In genomic region chr18:62933261-62933887, GRCh38 we compare ENCODE assay signal across 28 cellular contexts.
"Had no signal": no experiment of that assay in that cellular context is flagged by ENCODE, and none has a peak within 500 bp of the region (broad histone marks: within the 10 kb centered on the region; RNA-seq: fewer than 3 reads in every experiment).

No MANE protein-coding gene starts in this region.

- H3K9me3 ChIP-seq: adrenal gland, Peyer's patch, SJCRH30 had no signal

- ATAC-seq: activated CD8-positive, alpha-beta T cell treated with anti-CD3 and anti-CD28 coated beads, Interleukin-2, amount 10 ng/mL, durations not matched to agents 7 days and 5 days; SK-N-SH treated with all-trans-retinoic acid at 6 μM for 48 hours; WTC11 had no signal

- H3K27ac ChIP-seq: adrenal gland, Peyer's patch, RWPE1, SJCRH30 had no signal

- H3K4me3 Mint-ChIP-seq: activated CD8-positive, alpha-beta T cell treated with anti-CD3 and anti-CD28 coated beads, Interleukin-2, amount 10 ng/mL, durations not matched to agents 7 days and 5 days; activated naive CD8-positive, alpha-beta T cell treated with anti-CD3 and anti-CD28 coated beads, Interleukin-2, amount 10 ng/mL, durations not matched to agents 7 days and 5 days; T-helper 1 cell treated with Interleukin-12 subunit alpha and Interleukin-12 subunit beta and Interleukin-4 antibody, amounts not matched to agents 30 μg/mL and 1 μg/mL, for 36 hours; WTC11 had no signal

- H3K27me3 Mint-ChIP-seq: activated naive CD8-positive, alpha-beta T cell treated with anti-CD3 and anti-CD28 coated beads, Interleukin-2, amount 10 ng/mL, durations not matched to agents 7 days and 5 days had no signal

- H3K27ac Mint-ChIP-seq: activated CD8-positive, alpha-beta T cell treated with anti-CD3 and anti-CD28 coated beads, Interleukin-2, amount 10 ng/mL, durations not matched to agents 7 days and 5 days; activated naive CD8-positive, alpha-beta T cell treated with anti-CD3 and anti-CD28 coated beads, Interleukin-2, amount 10 ng/mL, durations not matched to agents 7 days and 5 days; T-helper 1 cell treated with Interleukin-12 subunit alpha and Interleukin-12 subunit beta and Interleukin-4 antibody, amounts not matched to agents 30 μg/mL and 1 μg/mL, for 36 hours; WTC11 had no signal

- DNase-seq: activated CD4-positive, alpha-beta T cell treated with anti-CD3 and anti-CD28 coated beads for 48 hours; activated CD4-positive, alpha-beta T cell treated with anti-CD3 and anti-CD28 coated beads, Interleukin-2, amount 50 U/mL, for 4 hours; activated CD4-positive, CD25-positive, alpha-beta regulatory T cell treated with anti-CD3 and anti-CD28 coated beads, Interleukin-2, amount 50 U/mL, for 72 hours; activated CD8-positive, alpha-beta memory T cell treated with anti-CD3 and anti-CD28 coated beads, Interleukin-2, amount 50 U/mL, for 48 hours; activated CD8-positive, alpha-beta T cell treated with anti-CD3 and anti-CD28 coated beads, Interleukin-2, amount 10 ng/mL, durations not matched to agents 7 days and 5 days; activated naive CD4-positive, alpha-beta T cell treated with anti-CD3 and anti-CD28 coated beads, Interleukin-2, amount 50 U/mL, for 16 hours; activated naive CD8-positive, alpha-beta T cell treated with anti-CD3 and anti-CD28 coated beads, Interleukin-2, amount 10 ng/mL, durations not matched to agents 7 days and 5 days; activated T-cell treated with anti-CD3 and anti-CD28 coated beads, Interleukin-2, amount 50 U/mL, for 1 hour; adrenal gland; anterior cingulate cortex; cerebellar nuclear complex; MM.1S; NCI-H1105; NCI-H1436; NCI-H1694 treated with DMSO at 0.1 percent for 48 hours; NCI-H2081; NCI-H446; NCI-H526; NK-92 treated with Interleukin-12 subunit alpha and Interleukin-12 subunit beta, amount 100 ng/mL, for 24 hours; OCI-M1; Peyer's patch; Right ventricle myocardium superior; SJCRH30; SW 1271 had no signal

- H3K36me3 ChIP-seq: adrenal gland, Peyer's patch, SJCRH30 had no signal

- H3K4me1 Mint-ChIP-seq: WTC11 had no signal

- H3K4me3 ChIP-seq: adrenal gland, Peyer's patch, SJCRH30 had no signal

- H3K27me3 ChIP-seq: adrenal gland, Peyer's patch, SJCRH30 had no signal

- H3K4me1 ChIP-seq: Peyer's patch, SJCRH30 had no signal
